In genomic region chr19:45730389-45731288, GRCh38 we compare ENCODE assay signal across 8 cellular contexts. TPM values are rescaled to one million over a fixed set of nuclear protein-coding genes. Genes with fewer than 3 reads are reported as not detected.
A peak's percentile ranks its signal among the peaks of the same experiment; 100 is the strongest.
DNase-seq lines count a peak whose midpoint lies in the region; ATAC-seq and TF ChIP-seq lines count a peak whose summit lies in the region.

Gene FBXO46, minus strand, starts transcription at chr19:45730896. Its CDS starts 17,401 bp downstream, at chr19:45713495.

- H3K36me3 ChIP-seq in testis (ENCODE audit: low read depth, missing control alignments), result no peaks in the 10 kb centered on the region

- no peaks in the 10 kb centered on the region for H3K9me3 ChIP-seq in testis

- peak; percentile 96 for DNase-seq in GM10248 (ENCODE audit: extremely low spot score)
- peak; percentile 96 for DNase-seq in NCI-H1092 treated with DMSO at 0.1 percent for 48 hours (lab: John Stamatoyannopoulos, UW)
- peak; percentile 69 for DNase-seq in SKM-1 (lab: John Stamatoyannopoulos, UW; ENCODE audit: unreplicated experiment)
- DNase-seq in activated naive CD4-positive, alpha-beta T cell treated with anti-CD3 and anti-CD28 coated beads, Interleukin-2, amount 50 U/mL, for 72 hours (ENCODE audit: low spot score in 2 of 2), result peak; percentile 91 to 92
- peak; percentile 83 for DNase-seq in glomerular endothelial cell (ENCODE audit: extremely low read depth, low read depth, low spot score)
- peak; percentile 99 for DNase-seq in occipital lobe (lab: John Stamatoyannopoulos, UW)
- peak; percentile 98 for DNase-seq in testis

- 1 to 2% methylated on average over 47 of the region's 48 CpGs for WGBS in testis, 2 donors

- CTCF ChIA-PET in GM10248 (lab: Yijun Ruan, JAX), result interaction anchor here (1.2 to 3.4 kb wide), 5 partner anchors 12 to 39 kb away, joined by 3 to 17 read pairs (median 12); partner anchors contain the start of genes QPCTL and SIX5

- H3K27me3 ChIP-seq in testis, result no peaks in the 10 kb centered on the region

- POLR2A ChIA-PET in GM10248 (lab: Yijun Ruan, JAX), result interaction anchor here (0.9 to 1.5 kb wide), 2 partner anchors 14 to 38 kb away, joined by 3 read pairs; partner anchors contain the start of gene SIX5

- peak within 1 kb of the TSS; percentile 49 to 78 for H3K27ac ChIP-seq in testis

- H3K27ac Mint-ChIP-seq in activated naive CD4-positive, alpha-beta T cell treated with anti-CD3 and anti-CD28 coated beads, Interleukin-2, amount 50 U/mL, for 72 hours, result peak within 1 kb of the TSS; percentile 92 to 96

- intact Hi-C loops in testis (cut with DNase I; ENCODE audit: low total_unique reads), result no loop called here

- TF ChIP-seq CTCF in GM10248 (IDR thresholded peaks at IDR 0.05; ENCODE audit: control extremely low read depth, extremely low read depth, low read depth, missing control alignments) (peak; percentile 19), testis (IDR thresholded peaks at IDR 0.05) (no peak)

- peaks cover 19% of the 10 kb centered on the region for H3K4me1 ChIP-seq in testis

- no peak for TF ChIP-seq POLR2A in testis (IDR thresholded peaks at IDR 0.05)

- no peaks in the 10 kb centered on the region for H3K9me3 Mint-ChIP-seq in activated naive CD4-positive, alpha-beta T cell treated with anti-CD3 and anti-CD28 coated beads, Interleukin-2, amount 50 U/mL, for 72 hours

- peaks cover 0 to 9% of the 10 kb centered on the region in 2 donors for H3K36me3 Mint-ChIP-seq in activated naive CD4-positive, alpha-beta T cell treated with anti-CD3 and anti-CD28 coated beads, Interleukin-2, amount 50 U/mL, for 72 hours

- peak; percentile 89 for ATAC-seq in HG02571 (IDR thresholded peaks at IDR 0.05; ENCODE audit: unreplicated experiment)
- peak; percentile 99 for ATAC-seq in activated naive CD4-positive, alpha-beta T cell treated with anti-CD3 and anti-CD28 coated beads, Interleukin-2, amount 50 U/mL, for 72 hours

- peak within 1 kb of the TSS; percentile 65 to 91 for H3K4me3 ChIP-seq in testis

RNA-seq across cellular contexts. Expression of gene FBXO46, which starts in this region (rescaled TPM):
- 10 to 100 TPM; 40.1 to 47.9 TPM for total RNA-seq in activated naive CD4-positive, alpha-beta T cell treated with anti-CD3 and anti-CD28 coated beads, Interleukin-2, amount 50 U/mL, for 72 hours
- total RNA-seq in glomerular endothelial cell, result 12.3 and 18.6 TPM in 2 replicates
- total RNA-seq in occipital lobe, result 11.4 TPM
- 10 to 100 TPM; 22.4 to 24.2 TPM for total RNA-seq in testis
- 20.1 TPM for polyA plus RNA-seq in testis (ENCODE audit: insufficient read depth, low read depth, low replicate concordance)

Comparison
In these comparisons a context has a peak if more than half of its experiments do, and no peak if none do; other contexts are left out.
1. Peak in every context shown above with its lines: DNase-seq, ATAC-seq, H3K4me3 ChIP-seq and H3K27ac ChIP-seq.